In the genomic region with DNA sequence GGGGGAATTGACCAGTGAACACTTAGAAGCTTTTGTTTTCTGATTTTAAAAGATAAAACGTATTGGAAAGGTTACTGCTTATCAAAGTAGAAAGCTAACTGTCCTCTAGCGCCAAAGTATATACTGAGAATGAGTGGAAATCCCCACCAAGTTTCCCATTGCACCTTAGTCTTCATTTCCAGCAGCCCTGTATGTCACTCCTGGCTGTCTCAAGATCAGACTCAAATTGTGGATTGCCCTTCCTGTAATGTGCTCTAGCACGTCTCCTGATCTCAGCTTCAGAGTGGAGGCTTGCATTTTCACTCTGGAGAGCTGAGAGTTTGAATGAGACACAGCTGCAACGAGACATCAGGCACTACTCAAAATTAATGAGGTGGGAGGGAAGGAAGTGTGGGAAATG, we compare ENCODE assay signal across 16 cellular contexts. TPM values are rescaled to one million over a fixed set of nuclear protein-coding genes. Genes with fewer than 3 reads are reported as not detected.
A peak's percentile ranks its signal among the peaks of the same experiment; 100 is the strongest.
DNase-seq lines count a peak whose midpoint lies in the region; ATAC-seq, FAIRE-seq and TF ChIP-seq lines count a peak whose summit lies in the region.
"Had no signal": no experiment of that assay in that cellular context is flagged by ENCODE, and none has a peak within 500 bp of the region (broad histone marks: within the 10 kb centered on the region; RNA-seq: fewer than 3 reads in every experiment).

No MANE protein-coding gene starts in this region.

- TF ChIP-seq CTCF in neural crest cell (conservative IDR thresholded peaks at IDR 0.05) (no peak), testis (IDR thresholded peaks at IDR 0.05) (no peak), HepG2 (CRISPR knock-in tag; IDR thresholded peaks at IDR 0.05) (no peak)

- no peak for DNase-seq in activated CD4-positive, alpha-beta memory T cell treated with anti-CD3 and anti-CD28 coated beads for 36 hours
- DNase-seq in activated CD4-positive, alpha-beta memory T cell treated with anti-CD3 and anti-CD28 coated beads, Interleukin-2, amount 10 ng/mL, durations not matched to agents 7 days and 5 days: no peak
- DNase-seq in neural crest cell (ENCODE audit: low read depth, low spot score) (no peak), testis (no peak), HepG2 (ENCODE audit: low spot score) (no peak)
- DNase-seq in effector memory CD4-positive, alpha-beta T cell: no peak
- DNase-seq: activated effector memory CD4-positive, alpha-beta T cell treated with Interleukin-2 at 50 U/mL for 16 hours; GOT3; kidney glomerular epithelial cell; NCI-H2029; nucleus accumbens had no signal

- POLR2A ChIA-PET in activated CD4-positive, alpha-beta memory T cell treated with anti-CD3 and anti-CD28 coated beads for 36 hours (lab: Charles Lee): no interaction called here
- POLR2A ChIA-PET in activated CD4-positive, alpha-beta memory T cell treated with anti-CD3 and anti-CD28 coated beads, Interleukin-2, amount 10 ng/mL, durations not matched to agents 7 days and 5 days (lab: Charles Lee): no interaction called here
- POLR2A ChIA-PET in HepG2 (lab: Yijun Ruan, JAX): no interaction called here

- no peaks in the 10 kb centered on the region for H3K79me2 ChIP-seq in HepG2 (ENCODE audit: insufficient read depth, low read length)

- TF ChIP-seq EP300 in HepG2 (IDR thresholded peaks at IDR 0.05; ENCODE audit: low read depth in 2 of 2, low read length in 2 of 2): no peak
- TF ChIP-seq EP300 in HepG2 (CRISPR knock-in tag; IDR thresholded peaks at IDR 0.05; ENCODE audit: borderline replicate concordance): no peak

- no peaks in the 10 kb centered on the region for H3K9me3 ChIP-seq in testis
- no peaks in the 10 kb centered on the region for H3K9me3 ChIP-seq in effector memory CD4-positive, alpha-beta T cell (ENCODE audit: control insufficient read depth, low read length)
- H3K9me3 ChIP-seq in HepG2 (ENCODE audit: low read length): no peaks in the 10 kb centered on the region
- H3K9me3 ChIP-seq: A549, suprapubic skin had no signal

- BruUV-seq in HepG2 (replicated peaks; lab: Mats Ljungman, UMichigan): no TSS peak

- FAIRE-seq in HepG2 (lab: Jason Lieb, UNC): no peak
- FAIRE-seq: A549 had no signal

- ATAC-seq in GM21515 (IDR thresholded peaks at IDR 0.05; ENCODE audit: unreplicated experiment) (peak; percentile 74), HG03159 (IDR thresholded peaks at IDR 0.05; ENCODE audit: unreplicated experiment) (peak; percentile 51), HepG2 (no peak)
- ATAC-seq: A549, Panc1 had no signal

- no peaks in the 10 kb centered on the region for H3K36me3 ChIP-seq in testis (ENCODE audit: low read depth, missing control alignments)
- H3K36me3 ChIP-seq in effector memory CD4-positive, alpha-beta T cell (ENCODE audit: control insufficient read depth, insufficient read depth, low read length): peaks cover 21% of the 10 kb centered on the region
- H3K36me3 ChIP-seq in HepG2 (replicated peaks in 1 of 2; ENCODE audit: control insufficient read depth in 1 of 2, insufficient read depth in 2 of 2, low read length in 2 of 2): peaks cover 10 to 55% of the 10 kb centered on the region in 2 experiments

- H2AFZ ChIP-seq in HepG2 (ENCODE audit: low read length): no peak overlapping the region

- H3K4me1 ChIP-seq in testis (no peaks in the 10 kb centered on the region), HepG2 (ENCODE audit: insufficient read depth, low read length) (no peaks in the 10 kb centered on the region)
- H3K4me1 ChIP-seq in effector memory CD4-positive, alpha-beta T cell (ENCODE audit: control insufficient read depth, insufficient read depth, low read length, poor library complexity, severe bottlenecking): no peaks in the 10 kb centered on the region
- H3K4me1 ChIP-seq: suprapubic skin had no signal

- no peak overlapping the region for H3K4me2 ChIP-seq in HepG2 (ENCODE audit: low read depth, low read length)
- H3K4me2 ChIP-seq: A549 had no signal

- no peak overlapping the region for H3K9ac ChIP-seq in HepG2 (ENCODE audit: insufficient read depth, low read depth, low read length)

- no peaks in the 10 kb centered on the region for H3K27me3 ChIP-seq in testis
- H3K27me3 ChIP-seq in effector memory CD4-positive, alpha-beta T cell (replicated peaks; ENCODE audit: control insufficient read depth, insufficient read depth, low read length, poor library complexity, severe bottlenecking): no peaks in the 10 kb centered on the region
- H3K27me3 ChIP-seq in HepG2 (ENCODE audit: control insufficient read depth in 1 of 2, insufficient read depth in 2 of 2, low read length in 2 of 2): no peaks in the 10 kb centered on the region
- H3K27me3 ChIP-seq: suprapubic skin had no signal

- peaks cover 14% of the 10 kb centered on the region for H3K4me1 Mint-ChIP-seq in activated CD4-positive, alpha-beta memory T cell treated with anti-CD3 and anti-CD28 coated beads for 36 hours (ENCODE audit: low read depth)
- H3K4me1 Mint-ChIP-seq in activated CD4-positive, alpha-beta memory T cell treated with anti-CD3 and anti-CD28 coated beads, Interleukin-2, amount 10 ng/mL, durations not matched to agents 7 days and 5 days: peaks cover 3% of the 10 kb centered on the region
- H3K4me1 Mint-ChIP-seq in neural crest cell: no peaks in the 10 kb centered on the region

- no peaks in the 10 kb centered on the region for H4K20me1 ChIP-seq in HepG2 (ENCODE audit: insufficient read depth, low read length)

- WGBS in testis, 2 donors: 47 to 52% methylated on average over 4 of the region's 4 CpGs
- 97% methylated on average over 4 of the region's 4 CpGs for WGBS in HepG2 (ENCODE audit: low lambda C conversion rate)

- H3K9me3 Mint-ChIP-seq in activated CD4-positive, alpha-beta memory T cell treated with anti-CD3 and anti-CD28 coated beads for 36 hours: no peaks in the 10 kb centered on the region
- H3K9me3 Mint-ChIP-seq in activated CD4-positive, alpha-beta memory T cell treated with anti-CD3 and anti-CD28 coated beads, Interleukin-2, amount 10 ng/mL, durations not matched to agents 7 days and 5 days: no peaks in the 10 kb centered on the region
- no peaks in the 10 kb centered on the region for H3K9me3 Mint-ChIP-seq in neural crest cell

- CTCF ChIA-PET in activated CD4-positive, alpha-beta memory T cell treated with anti-CD3 and anti-CD28 coated beads for 36 hours (lab: Charles Lee): interaction anchor here (0.6 kb wide), 1 partner anchor 31 kb away, joined by 5 read pairs; no protein-coding TSS in a partner anchor
- CTCF ChIA-PET in activated CD4-positive, alpha-beta memory T cell treated with anti-CD3 and anti-CD28 coated beads, Interleukin-2, amount 10 ng/mL, durations not matched to agents 7 days and 5 days (lab: Charles Lee): interaction anchor here (0.7 to 0.9 kb wide), 2 partner anchors 113 to 415 kb away, joined by 3 read pairs; no protein-coding TSS in a partner anchor
- CTCF ChIA-PET in HepG2 (lab: Yijun Ruan, JAX; ENCODE audit: low intra/inter-chr PET ratio, low total read pairs): no interaction called here

- H3K27ac Mint-ChIP-seq in activated CD4-positive, alpha-beta memory T cell treated with anti-CD3 and anti-CD28 coated beads for 36 hours: peak overlapping the region; percentile 38
- no peak overlapping the region for H3K27ac Mint-ChIP-seq in activated CD4-positive, alpha-beta memory T cell treated with anti-CD3 and anti-CD28 coated beads, Interleukin-2, amount 10 ng/mL, durations not matched to agents 7 days and 5 days
- peak overlapping the region; percentile 48 for H3K27ac Mint-ChIP-seq in neural crest cell (ENCODE audit: unreplicated experiment)

- TF ChIP-seq POLR2A in testis (IDR thresholded peaks at IDR 0.05) (no peak), HepG2 (IDR thresholded peaks at IDR 0.05; ENCODE audit: insufficient read depth in 1 of 2, low read depth in 2 of 2, low read length in 2 of 2) (no peak)

- peaks cover 7% of the 10 kb centered on the region for H3K36me3 Mint-ChIP-seq in activated CD4-positive, alpha-beta memory T cell treated with anti-CD3 and anti-CD28 coated beads for 36 hours
- H3K36me3 Mint-ChIP-seq in activated CD4-positive, alpha-beta memory T cell treated with anti-CD3 and anti-CD28 coated beads, Interleukin-2, amount 10 ng/mL, durations not matched to agents 7 days and 5 days (ENCODE audit: low read depth): peaks cover 13% of the 10 kb centered on the region
- peaks cover 3% of the 10 kb centered on the region for H3K36me3 Mint-ChIP-seq in neural crest cell (ENCODE audit: low read depth)

- H3K27me3 Mint-ChIP-seq in activated CD4-positive, alpha-beta memory T cell treated with anti-CD3 and anti-CD28 coated beads for 36 hours: no peaks in the 10 kb centered on the region
- no peaks in the 10 kb centered on the region for H3K27me3 Mint-ChIP-seq in activated CD4-positive, alpha-beta memory T cell treated with anti-CD3 and anti-CD28 coated beads, Interleukin-2, amount 10 ng/mL, durations not matched to agents 7 days and 5 days
- H3K27me3 Mint-ChIP-seq in neural crest cell (ENCODE audit: low read depth): no peaks in the 10 kb centered on the region

- no peak overlapping the region for H3K4me3 Mint-ChIP-seq in activated CD4-positive, alpha-beta memory T cell treated with anti-CD3 and anti-CD28 coated beads for 36 hours
- H3K4me3 Mint-ChIP-seq in activated CD4-positive, alpha-beta memory T cell treated with anti-CD3 and anti-CD28 coated beads, Interleukin-2, amount 10 ng/mL, durations not matched to agents 7 days and 5 days: no peak overlapping the region
- H3K4me3 Mint-ChIP-seq in neural crest cell: no peak overlapping the region

- in situ Hi-C loops in HepG2 (cut with HindIII; ENCODE audit: extremely low pct_ligation_motif_present, low pct_unique_long_range_greater_than_20kb): no loop called here

- no peak for TF ChIP-seq RAD21 in HepG2 (CRISPR knock-in tag; IDR thresholded peaks at IDR 0.05)

- H3K4me3 ChIP-seq in testis: no peak overlapping the region
- H3K4me3 ChIP-seq in effector memory CD4-positive, alpha-beta T cell (ENCODE audit: insufficient read depth, low read depth, low read length, poor library complexity, severe bottlenecking): no peak overlapping the region
- no peak overlapping the region for H3K4me3 ChIP-seq in HepG2 (replicated peaks in 1 of 3; ENCODE audit: insufficient read depth in 1 of 3, low read depth in 2 of 3, low read length in 3 of 3)
- H3K4me3 ChIP-seq: A549, suprapubic skin had no signal

- H3K27ac ChIP-seq in testis (no peak overlapping the region), HepG2 (ENCODE audit: extremely low read length, insufficient read depth, low read length) (no peak overlapping the region)
- no peak overlapping the region for H3K27ac ChIP-seq in effector memory CD4-positive, alpha-beta T cell (ENCODE audit: insufficient read depth, low read length, poor library complexity, severe bottlenecking)
- H3K27ac ChIP-seq: suprapubic skin had no signal

- intact Hi-C loops in activated CD4-positive, alpha-beta memory T cell treated with anti-CD3 and anti-CD28 coated beads for 36 hours (cut with micrococcal nuclease): loop anchor here (1.0 kb wide), 1 partner anchor 26 kb away; a partner anchor contains a TSS
- intact Hi-C loops in testis (cut with DNase I; ENCODE audit: low total_unique reads) (no loop called here), HepG2 (cut with micrococcal nuclease; ENCODE audit: unreplicated experiment) (no loop called here)

RNA-seq across cellular contexts. Expression of a gene that starts 26.6 kb away (rescaled TPM):
- 10 to 100 TPM; 73.2 to 74.1 TPM for total RNA-seq in activated CD4-positive, alpha-beta memory T cell treated with anti-CD3 and anti-CD28 coated beads for 36 hours
- total RNA-seq in activated CD4-positive, alpha-beta memory T cell treated with anti-CD3 and anti-CD28 coated beads, Interleukin-2, amount 10 ng/mL, durations not matched to agents 7 days and 5 days: 10 to 100 TPM; 63.9 to 67.5 TPM
- total RNA-seq in neural crest cell (84.1 and 94.2 TPM in 2 replicates), testis (100 to 1,000 TPM; 318 to 368 TPM), HepG2 (2016; rRNA removed; fragmentation: Illumina TruSeq; extraction: Trizol) (156 and 170 TPM in 2 replicates)
- polyA plus RNA-seq in testis (ENCODE audit: insufficient read depth, low read depth, low replicate concordance) (457 TPM), HepG2 (2011; rRNA removed) (65.2 and 81.9 TPM in 2 replicates)
- 211 and 258 TPM in 2 replicates for total RNA-seq in HepG2 (2016; cell fraction: cytosol; rRNA removed; fragmentation: Illumina TruSeq; extraction: Trizol; ENCODE audit: low read depth)
- total RNA-seq in HepG2 (2016; cell fraction: insoluble cytoplasmic fraction; rRNA removed; fragmentation: Illumina TruSeq; extraction: Trizol): 151 and 164 TPM in 2 replicates
- 255 and 291 TPM in 2 replicates for total RNA-seq in HepG2 (2016; cell fraction: membrane; rRNA removed; fragmentation: Illumina TruSeq; extraction: Trizol)
- 113 and 118 TPM in 2 replicates for total RNA-seq in HepG2 (2016; cell fraction: nucleus; rRNA removed; fragmentation: Illumina TruSeq; extraction: Trizol)
- 61.6 and 68.3 TPM in 2 replicates for polyA plus RNA-seq in HepG2 (2011; cell fraction: cytosol; rRNA removed)
- 67.5 and 75.8 TPM in 2 replicates for polyA plus RNA-seq in HepG2 (2011; cell fraction: nucleus; rRNA removed)
- 115 and 154 TPM in 2 replicates for polyA plus RNA-seq in HepG2 (2012)
- 355 and 451 TPM in 2 replicates for polyA plus RNA-seq in HepG2 (2016; cell fraction: cytosol; fragmentation: Illumina TruSeq; extraction: Trizol; ENCODE audit: low read depth)
- 213 and 226 TPM in 2 replicates for polyA plus RNA-seq in HepG2 (2016; cell fraction: insoluble cytoplasmic fraction; fragmentation: Illumina TruSeq; extraction: Trizol; ENCODE audit: low read depth)
- 302 and 346 TPM in 2 replicates for polyA plus RNA-seq in HepG2 (2016; cell fraction: membrane; fragmentation: Illumina TruSeq; extraction: Trizol; ENCODE audit: low read depth)
- polyA plus RNA-seq in HepG2 (2016; cell fraction: nucleus; fragmentation: Illumina TruSeq; extraction: Trizol; ENCODE audit: insufficient read depth, low read depth): 165 and 167 TPM in 2 replicates
- 43.9 and 55.7 TPM in 2 replicates for polyA minus RNA-seq in HepG2 (2011; rRNA and poly(A)+ RNA removed; ENCODE audit: low replicate concordance)
- 63.0 and 70.4 TPM in 2 replicates for polyA minus RNA-seq in HepG2 (2011; cell fraction: cytosol; rRNA and poly(A)+ RNA removed)
- polyA minus RNA-seq in HepG2 (2011; cell fraction: nucleus; rRNA and poly(A)+ RNA removed): 225 and 231 TPM in 2 replicates

RNA-seq across cellular contexts. Expression of a gene that starts 27.5 kb away (rescaled TPM):
- not detected for total RNA-seq in activated CD4-positive, alpha-beta memory T cell treated with anti-CD3 and anti-CD28 coated beads for 36 hours
- not detected for total RNA-seq in activated CD4-positive, alpha-beta memory T cell treated with anti-CD3 and anti-CD28 coated beads, Interleukin-2, amount 10 ng/mL, durations not matched to agents 7 days and 5 days
- not detected in 2 replicates for total RNA-seq in neural crest cell
- 1 to 10 TPM in 1 of 2 donors, under 1 TPM in 1; 0.79 to 2.2 TPM for total RNA-seq in testis
- polyA plus RNA-seq in testis (ENCODE audit: insufficient read depth, low read depth, low replicate concordance): 5.5 TPM
- total RNA-seq in HepG2 (2016; rRNA removed; fragmentation: Illumina TruSeq; extraction: Trizol): not detected in 2 replicates
- not detected in 2 replicates for total RNA-seq in HepG2 (2016; cell fraction: cytosol; rRNA removed; fragmentation: Illumina TruSeq; extraction: Trizol; ENCODE audit: low read depth)
- not detected in 2 replicates for total RNA-seq in HepG2 (2016; cell fraction: insoluble cytoplasmic fraction; rRNA removed; fragmentation: Illumina TruSeq; extraction: Trizol)
- total RNA-seq in HepG2 (2016; cell fraction: membrane; rRNA removed; fragmentation: Illumina TruSeq; extraction: Trizol): not detected in 2 replicates
- not detected in 2 replicates for total RNA-seq in HepG2 (2016; cell fraction: nucleus; rRNA removed; fragmentation: Illumina TruSeq; extraction: Trizol)
- polyA plus RNA-seq in HepG2 (2011; rRNA removed): not detected in 2 replicates
- polyA plus RNA-seq in HepG2 (2011; cell fraction: cytosol; rRNA removed): not detected in 2 replicates
- polyA plus RNA-seq in HepG2 (2011; cell fraction: nucleus; rRNA removed): not detected in 2 replicates
- not detected in 2 replicates for polyA plus RNA-seq in HepG2 (2012)
- not detected in 2 replicates for polyA plus RNA-seq in HepG2 (2016; cell fraction: cytosol; fragmentation: Illumina TruSeq; extraction: Trizol; ENCODE audit: low read depth)
- not detected in 2 replicates for polyA plus RNA-seq in HepG2 (2016; cell fraction: insoluble cytoplasmic fraction; fragmentation: Illumina TruSeq; extraction: Trizol; ENCODE audit: low read depth)
- polyA plus RNA-seq in HepG2 (2016; cell fraction: membrane; fragmentation: Illumina TruSeq; extraction: Trizol; ENCODE audit: low read depth): not detected in 2 replicates
- polyA plus RNA-seq in HepG2 (2016; cell fraction: nucleus; fragmentation: Illumina TruSeq; extraction: Trizol; ENCODE audit: insufficient read depth, low read depth): not detected in 2 replicates
- 0.07 TPM in 1 of 2 replicates, not detected in the other for polyA minus RNA-seq in HepG2 (2011; rRNA and poly(A)+ RNA removed; ENCODE audit: low replicate concordance)
- not detected in 2 replicates for polyA minus RNA-seq in HepG2 (2011; cell fraction: cytosol; rRNA and poly(A)+ RNA removed)
- polyA minus RNA-seq in HepG2 (2011; cell fraction: nucleus; rRNA and poly(A)+ RNA removed): not detected in 2 replicates

RNA-seq across cellular contexts. Expression of a gene that starts 36.1 kb away (rescaled TPM):
- total RNA-seq in activated CD4-positive, alpha-beta memory T cell treated with anti-CD3 and anti-CD28 coated beads for 36 hours: not detected
- not detected for total RNA-seq in activated CD4-positive, alpha-beta memory T cell treated with anti-CD3 and anti-CD28 coated beads, Interleukin-2, amount 10 ng/mL, durations not matched to agents 7 days and 5 days
- total RNA-seq in neural crest cell (not detected in 2 replicates), testis (not detected), HepG2 (2016; rRNA removed; fragmentation: Illumina TruSeq; extraction: Trizol) (not detected in 2 replicates)
- polyA plus RNA-seq in testis (ENCODE audit: insufficient read depth, low read depth, low replicate concordance) (not detected), HepG2 (2011; rRNA removed) (not detected in 2 replicates)
- not detected in 2 replicates for total RNA-seq in HepG2 (2016; cell fraction: cytosol; rRNA removed; fragmentation: Illumina TruSeq; extraction: Trizol; ENCODE audit: low read depth)
- not detected in 2 replicates for total RNA-seq in HepG2 (2016; cell fraction: insoluble cytoplasmic fraction; rRNA removed; fragmentation: Illumina TruSeq; extraction: Trizol)
- total RNA-seq in HepG2 (2016; cell fraction: membrane; rRNA removed; fragmentation: Illumina TruSeq; extraction: Trizol): not detected in 2 replicates
- not detected in 2 replicates for total RNA-seq in HepG2 (2016; cell fraction: nucleus; rRNA removed; fragmentation: Illumina TruSeq; extraction: Trizol)
- not detected in 2 replicates for polyA plus RNA-seq in HepG2 (2011; cell fraction: cytosol; rRNA removed)
- polyA plus RNA-seq in HepG2 (2011; cell fraction: nucleus; rRNA removed): not detected in 2 replicates
- polyA plus RNA-seq in HepG2 (2012): not detected in 2 replicates
- polyA plus RNA-seq in HepG2 (2016; cell fraction: cytosol; fragmentation: Illumina TruSeq; extraction: Trizol; ENCODE audit: low read depth): not detected in 2 replicates
- polyA plus RNA-seq in HepG2 (2016; cell fraction: insoluble cytoplasmic fraction; fragmentation: Illumina TruSeq; extraction: Trizol; ENCODE audit: low read depth): not detected in 2 replicates
- polyA plus RNA-seq in HepG2 (2016; cell fraction: membrane; fragmentation: Illumina TruSeq; extraction: Trizol; ENCODE audit: low read depth): not detected in 2 replicates
- polyA plus RNA-seq in HepG2 (2016; cell fraction: nucleus; fragmentation: Illumina TruSeq; extraction: Trizol; ENCODE audit: insufficient read depth, low read depth): not detected in 2 replicates
- not detected in 2 replicates for polyA minus RNA-seq in HepG2 (2011; rRNA and poly(A)+ RNA removed; ENCODE audit: low replicate concordance)
- not detected in 2 replicates for polyA minus RNA-seq in HepG2 (2011; cell fraction: cytosol; rRNA and poly(A)+ RNA removed)
- polyA minus RNA-seq in HepG2 (2011; cell fraction: nucleus; rRNA and poly(A)+ RNA removed): not detected in 2 replicates
- total RNA-seq: suprapubic skin had no signal
- polyA plus RNA-seq: A549 had no signal
